1 cellular context compared by ENCODE assay signal in the genomic region with DNA sequence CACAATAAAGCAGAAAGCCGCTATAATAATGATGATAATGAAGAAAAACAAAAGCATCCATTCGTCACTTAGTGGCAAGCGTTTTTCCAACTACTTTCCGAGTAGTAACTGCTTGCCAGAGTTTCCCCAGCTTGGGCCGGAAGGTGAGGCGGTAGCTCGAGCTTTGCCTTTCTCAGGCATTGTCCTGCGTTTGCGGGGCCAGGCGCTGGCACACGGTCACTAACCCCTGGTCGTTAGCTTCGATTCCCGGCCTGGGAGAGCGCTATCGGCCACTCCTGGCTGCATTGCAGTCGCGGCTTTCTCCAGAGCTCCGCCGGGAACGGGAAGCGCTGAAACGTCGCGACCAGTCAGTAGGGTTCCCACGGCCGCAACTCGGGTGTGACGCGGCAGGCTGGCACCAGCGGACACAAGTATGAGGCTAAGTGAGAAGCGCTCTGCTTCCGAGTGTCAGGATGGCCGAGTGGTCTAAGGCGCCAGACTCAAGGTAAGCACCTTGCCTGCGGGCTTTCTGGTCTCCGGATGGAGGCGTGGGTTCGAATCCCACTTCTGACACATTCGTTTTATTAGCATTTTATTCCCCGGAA.
TF ChIP-seq lines count a peak whose summit lies in the region.

No MANE protein-coding gene starts in this region.

TF ChIP-seq in HepG2, 621 proteins besides CTCF, POLR2A, EP300 and RAD21 (continued from another document and continues in another):
- TF ChIP-seq, protein P1, sequence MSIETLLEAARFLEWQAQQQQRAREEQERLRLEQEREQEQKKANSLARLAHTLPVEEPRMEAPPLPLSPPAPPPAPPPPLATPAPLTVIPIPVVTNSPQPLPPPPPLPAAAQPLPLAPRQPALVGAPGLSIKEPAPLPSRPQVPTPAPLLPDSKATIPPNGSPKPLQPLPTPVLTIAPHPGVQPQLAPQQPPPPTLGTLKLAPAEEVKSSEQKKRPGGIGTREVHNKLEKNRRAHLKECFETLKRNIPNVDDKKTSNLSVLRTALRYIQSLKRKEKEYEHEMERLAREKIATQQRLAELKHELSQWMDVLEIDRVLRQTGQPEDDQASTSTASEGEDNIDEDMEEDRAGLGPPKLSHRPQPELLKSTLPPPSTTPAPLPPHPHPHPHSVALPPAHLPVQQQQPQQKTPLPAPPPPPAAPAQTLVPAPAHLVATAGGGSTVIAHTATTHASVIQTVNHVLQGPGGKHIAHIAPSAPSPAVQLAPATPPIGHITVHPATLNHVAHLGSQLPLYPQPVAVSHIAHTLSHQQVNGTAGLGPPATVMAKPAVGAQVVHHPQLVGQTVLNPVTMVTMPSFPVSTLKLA (IDR thresholded peaks at IDR 0.05), result no peak
- TF ChIP-seq ZNF451 (CRISPR knock-in tag; IDR thresholded peaks at IDR 0.05), result peak; percentile 57; the same call in 1 of the 2 replicates
- TF ChIP-seq KDM6A (CRISPR knock-in tag; IDR thresholded peaks at IDR 0.05; ENCODE audit: low read depth), result no peak
- peak; percentile 85 for TF ChIP-seq PHF21A (CRISPR knock-in tag; IDR thresholded peaks at IDR 0.05)
- TF ChIP-seq, protein P2, sequence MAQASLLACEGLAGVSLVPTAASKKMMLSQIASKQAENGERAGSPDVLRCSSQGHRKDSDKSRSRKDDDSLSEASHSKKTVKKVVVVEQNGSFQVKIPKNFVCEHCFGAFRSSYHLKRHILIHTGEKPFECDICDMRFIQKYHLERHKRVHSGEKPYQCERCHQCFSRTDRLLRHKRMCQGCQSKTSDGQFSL (CRISPR knock-in tag; IDR thresholded peaks at IDR 0.05), result no peak
- peak; percentile 76; the same call in 1 of the 2 replicates for TF ChIP-seq ZIK1 (CRISPR knock-in tag; IDR thresholded peaks at IDR 0.05; ENCODE audit: borderline replicate concordance, low read depth)
- TF ChIP-seq, protein P3, sequence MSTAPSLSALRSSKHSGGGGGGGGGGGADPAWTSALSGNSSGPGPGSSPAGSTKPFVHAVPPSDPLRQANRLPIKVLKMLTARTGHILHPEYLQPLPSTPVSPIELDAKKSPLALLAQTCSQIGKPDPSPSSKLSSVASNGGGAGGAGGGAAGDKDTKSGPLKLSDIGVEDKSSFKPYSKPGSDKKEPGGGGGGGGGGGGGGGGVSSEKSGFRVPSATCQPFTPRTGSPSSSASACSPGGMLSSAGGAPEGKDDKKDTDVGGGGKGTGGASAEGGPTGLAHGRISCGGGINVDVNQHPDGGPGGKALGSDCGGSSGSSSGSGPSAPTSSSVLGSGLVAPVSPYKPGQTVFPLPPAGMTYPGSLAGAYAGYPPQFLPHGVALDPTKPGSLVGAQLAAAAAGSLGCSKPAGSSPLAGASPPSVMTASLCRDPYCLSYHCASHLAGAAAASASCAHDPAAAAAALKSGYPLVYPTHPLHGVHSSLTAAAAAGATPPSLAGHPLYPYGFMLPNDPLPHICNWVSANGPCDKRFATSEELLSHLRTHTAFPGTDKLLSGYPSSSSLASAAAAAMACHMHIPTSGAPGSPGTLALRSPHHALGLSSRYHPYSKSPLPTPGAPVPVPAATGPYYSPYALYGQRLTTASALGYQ (CRISPR knock-in tag; IDR thresholded peaks at IDR 0.05), result peak; percentile 42
- TF ChIP-seq THYN1 (CRISPR knock-in tag; IDR thresholded peaks at IDR 0.05; ENCODE audit: borderline replicate concordance, low read depth), result no peak
- TF ChIP-seq ELF1 (CRISPR knock-in tag; IDR thresholded peaks at IDR 0.05), result peak; percentile 77
- no peak for TF ChIP-seq ZNF549 (CRISPR knock-in tag; IDR thresholded peaks at IDR 0.05)
- TF ChIP-seq, protein P4, sequence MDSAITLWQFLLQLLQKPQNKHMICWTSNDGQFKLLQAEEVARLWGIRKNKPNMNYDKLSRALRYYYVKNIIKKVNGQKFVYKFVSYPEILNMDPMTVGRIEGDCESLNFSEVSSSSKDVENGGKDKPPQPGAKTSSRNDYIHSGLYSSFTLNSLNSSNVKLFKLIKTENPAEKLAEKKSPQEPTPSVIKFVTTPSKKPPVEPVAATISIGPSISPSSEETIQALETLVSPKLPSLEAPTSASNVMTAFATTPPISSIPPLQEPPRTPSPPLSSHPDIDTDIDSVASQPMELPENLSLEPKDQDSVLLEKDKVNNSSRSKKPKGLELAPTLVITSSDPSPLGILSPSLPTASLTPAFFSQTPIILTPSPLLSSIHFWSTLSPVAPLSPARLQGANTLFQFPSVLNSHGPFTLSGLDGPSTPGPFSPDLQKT (CRISPR knock-in tag; IDR thresholded peaks at IDR 0.05; ENCODE audit: borderline replicate concordance), result no peak
- TF ChIP-seq, protein P5, sequence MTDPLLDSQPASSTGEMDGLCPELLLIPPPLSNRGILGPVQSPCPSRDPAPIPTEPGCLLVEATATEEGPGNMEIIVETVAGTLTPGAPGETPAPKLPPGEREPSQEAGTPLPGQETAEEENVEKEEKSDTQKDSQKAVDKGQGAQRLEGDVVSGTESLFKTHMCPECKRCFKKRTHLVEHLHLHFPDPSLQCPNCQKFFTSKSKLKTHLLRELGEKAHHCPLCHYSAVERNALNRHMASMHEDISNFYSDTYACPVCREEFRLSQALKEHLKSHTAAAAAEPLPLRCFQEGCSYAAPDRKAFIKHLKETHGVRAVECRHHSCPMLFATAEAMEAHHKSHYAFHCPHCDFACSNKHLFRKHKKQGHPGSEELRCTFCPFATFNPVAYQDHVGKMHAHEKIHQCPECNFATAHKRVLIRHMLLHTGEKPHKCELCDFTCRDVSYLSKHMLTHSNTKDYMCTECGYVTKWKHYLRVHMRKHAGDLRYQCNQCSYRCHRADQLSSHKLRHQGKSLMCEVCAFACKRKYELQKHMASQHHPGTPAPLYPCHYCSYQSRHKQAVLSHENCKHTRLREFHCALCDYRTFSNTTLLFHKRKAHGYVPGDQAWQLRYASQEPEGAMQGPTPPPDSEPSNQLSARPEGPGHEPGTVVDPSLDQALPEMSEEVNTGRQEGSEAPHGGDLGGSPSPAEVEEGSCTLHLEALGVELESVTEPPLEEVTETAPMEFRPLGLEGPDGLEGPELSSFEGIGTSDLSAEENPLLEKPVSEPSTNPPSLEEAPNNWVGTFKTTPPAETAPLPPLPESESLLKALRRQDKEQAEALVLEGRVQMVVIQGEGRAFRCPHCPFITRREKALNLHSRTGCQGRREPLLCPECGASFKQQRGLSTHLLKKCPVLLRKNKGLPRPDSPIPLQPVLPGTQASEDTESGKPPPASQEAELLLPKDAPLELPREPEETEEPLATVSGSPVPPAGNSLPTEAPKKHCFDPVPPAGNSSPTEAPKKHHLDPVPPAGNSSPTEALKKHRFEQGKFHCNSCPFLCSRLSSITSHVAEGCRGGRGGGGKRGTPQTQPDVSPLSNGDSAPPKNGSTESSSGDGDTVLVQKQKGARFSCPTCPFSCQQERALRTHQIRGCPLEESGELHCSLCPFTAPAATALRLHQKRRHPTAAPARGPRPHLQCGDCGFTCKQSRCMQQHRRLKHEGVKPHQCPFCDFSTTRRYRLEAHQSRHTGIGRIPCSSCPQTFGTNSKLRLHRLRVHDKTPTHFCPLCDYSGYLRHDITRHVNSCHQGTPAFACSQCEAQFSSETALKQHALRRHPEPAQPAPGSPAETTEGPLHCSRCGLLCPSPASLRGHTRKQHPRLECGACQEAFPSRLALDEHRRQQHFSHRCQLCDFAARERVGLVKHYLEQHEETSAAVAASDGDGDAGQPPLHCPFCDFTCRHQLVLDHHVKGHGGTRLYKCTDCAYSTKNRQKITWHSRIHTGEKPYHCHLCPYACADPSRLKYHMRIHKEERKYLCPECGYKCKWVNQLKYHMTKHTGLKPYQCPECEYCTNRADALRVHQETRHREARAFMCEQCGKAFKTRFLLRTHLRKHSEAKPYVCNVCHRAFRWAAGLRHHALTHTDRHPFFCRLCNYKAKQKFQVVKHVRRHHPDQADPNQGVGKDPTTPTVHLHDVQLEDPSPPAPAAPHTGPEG (CRISPR knock-in tag; IDR thresholded peaks at IDR 0.05), result no peak
- no peak for TF ChIP-seq BORCS8-MEF2B (CRISPR knock-in tag; IDR thresholded peaks at IDR 0.05)
- TF ChIP-seq MTF1 (CRISPR knock-in tag; IDR thresholded peaks at IDR 0.05), result no peak
- TF ChIP-seq ZNF329 (CRISPR knock-in tag; IDR thresholded peaks at IDR 0.05; ENCODE audit: low read depth), result no peak
- TF ChIP-seq, protein P6, sequence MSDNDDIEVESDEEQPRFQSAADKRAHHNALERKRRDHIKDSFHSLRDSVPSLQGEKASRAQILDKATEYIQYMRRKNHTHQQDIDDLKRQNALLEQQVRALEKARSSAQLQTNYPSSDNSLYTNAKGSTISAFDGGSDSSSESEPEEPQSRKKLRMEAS (IDR thresholded peaks at IDR 0.05), result 0 out of 2 replicates have a peak, but pooled peaks have one; percentile 0
- TF ChIP-seq, protein P7, sequence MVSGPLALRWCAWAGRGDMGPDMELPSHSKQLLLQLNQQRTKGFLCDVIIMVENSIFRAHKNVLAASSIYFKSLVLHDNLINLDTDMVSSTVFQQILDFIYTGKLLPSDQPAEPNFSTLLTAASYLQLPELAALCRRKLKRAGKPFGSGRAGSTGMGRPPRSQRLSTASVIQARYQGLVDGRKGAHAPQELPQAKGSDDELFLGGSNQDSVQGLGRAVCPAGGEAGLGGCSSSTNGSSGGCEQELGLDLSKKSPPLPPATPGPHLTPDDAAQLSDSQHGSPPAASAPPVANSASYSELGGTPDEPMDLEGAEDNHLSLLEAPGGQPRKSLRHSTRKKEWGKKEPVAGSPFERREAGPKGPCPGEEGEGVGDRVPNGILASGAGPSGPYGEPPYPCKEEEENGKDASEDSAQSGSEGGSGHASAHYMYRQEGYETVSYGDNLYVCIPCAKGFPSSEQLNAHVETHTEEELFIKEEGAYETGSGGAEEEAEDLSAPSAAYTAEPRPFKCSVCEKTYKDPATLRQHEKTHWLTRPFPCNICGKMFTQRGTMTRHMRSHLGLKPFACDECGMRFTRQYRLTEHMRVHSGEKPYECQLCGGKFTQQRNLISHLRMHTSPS (CRISPR knock-in tag; IDR thresholded peaks at IDR 0.05; ENCODE audit: low read depth), result peak; percentile 74
- no peak for TF ChIP-seq FOSL2 (CRISPR knock-in tag; IDR thresholded peaks at IDR 0.05)
- 0 out of 2 replicates have a peak, but pooled peaks have one; percentile 74 for TF ChIP-seq ZNF737 (CRISPR knock-in tag; IDR thresholded peaks at IDR 0.05; ENCODE audit: borderline replicate concordance)
- TF ChIP-seq HNF4G (IDR thresholded peaks at IDR 0.05; ENCODE audit: borderline replicate concordance, low read depth, low read length), result no peak
- TF ChIP-seq HNF4G (CRISPR knock-in tag; IDR thresholded peaks at IDR 0.05; ENCODE audit: borderline replicate concordance, low read depth), result peak; percentile 16; the same call in 1 of the 2 replicates
- TF ChIP-seq ZFYVE20 (CRISPR knock-in tag; IDR thresholded peaks at IDR 0.05; ENCODE audit: borderline replicate concordance, low read depth), result no peak
- TF ChIP-seq ZNF724P (CRISPR knock-in tag; IDR thresholded peaks at IDR 0.05; ENCODE audit: borderline replicate concordance), result no peak
- TF ChIP-seq, protein P8, sequence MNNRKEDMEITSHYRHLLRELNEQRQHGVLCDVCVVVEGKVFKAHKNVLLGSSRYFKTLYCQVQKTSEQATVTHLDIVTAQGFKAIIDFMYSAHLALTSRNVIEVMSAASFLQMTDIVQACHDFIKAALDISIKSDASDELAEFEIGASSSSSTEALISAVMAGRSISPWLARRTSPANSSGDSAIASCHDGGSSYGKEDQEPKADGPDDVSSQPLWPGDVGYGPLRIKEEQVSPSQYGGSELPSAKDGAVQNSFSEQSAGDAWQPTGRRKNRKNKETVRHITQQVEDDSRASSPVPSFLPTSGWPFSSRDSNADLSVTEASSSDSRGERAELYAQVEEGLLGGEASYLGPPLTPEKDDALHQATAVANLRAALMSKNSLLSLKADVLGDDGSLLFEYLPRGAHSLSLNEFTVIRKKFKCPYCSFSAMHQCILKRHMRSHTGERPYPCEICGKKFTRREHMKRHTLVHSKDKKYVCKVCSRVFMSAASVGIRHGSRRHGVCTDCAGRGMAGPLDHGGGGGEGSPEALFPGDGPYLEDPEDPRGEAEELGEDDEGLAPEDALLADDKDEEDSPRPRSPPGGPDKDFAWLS (CRISPR knock-in tag; IDR thresholded peaks at IDR 0.05; ENCODE audit: borderline replicate concordance), result no peak
- TF ChIP-seq ZNF563 (CRISPR knock-in tag; IDR thresholded peaks at IDR 0.05), result no peak; the same call in 1 of the 2 replicates
- TF ChIP-seq HCFC1 (IDR thresholded peaks at IDR 0.05; ENCODE audit: low read depth, low read length), result no peak; the same call in 1 of the 2 replicates
- TF ChIP-seq ZNF180 (CRISPR knock-in tag; IDR thresholded peaks at IDR 0.05; ENCODE audit: borderline replicate concordance, low read depth), result no peak
- TF ChIP-seq, protein P9, sequence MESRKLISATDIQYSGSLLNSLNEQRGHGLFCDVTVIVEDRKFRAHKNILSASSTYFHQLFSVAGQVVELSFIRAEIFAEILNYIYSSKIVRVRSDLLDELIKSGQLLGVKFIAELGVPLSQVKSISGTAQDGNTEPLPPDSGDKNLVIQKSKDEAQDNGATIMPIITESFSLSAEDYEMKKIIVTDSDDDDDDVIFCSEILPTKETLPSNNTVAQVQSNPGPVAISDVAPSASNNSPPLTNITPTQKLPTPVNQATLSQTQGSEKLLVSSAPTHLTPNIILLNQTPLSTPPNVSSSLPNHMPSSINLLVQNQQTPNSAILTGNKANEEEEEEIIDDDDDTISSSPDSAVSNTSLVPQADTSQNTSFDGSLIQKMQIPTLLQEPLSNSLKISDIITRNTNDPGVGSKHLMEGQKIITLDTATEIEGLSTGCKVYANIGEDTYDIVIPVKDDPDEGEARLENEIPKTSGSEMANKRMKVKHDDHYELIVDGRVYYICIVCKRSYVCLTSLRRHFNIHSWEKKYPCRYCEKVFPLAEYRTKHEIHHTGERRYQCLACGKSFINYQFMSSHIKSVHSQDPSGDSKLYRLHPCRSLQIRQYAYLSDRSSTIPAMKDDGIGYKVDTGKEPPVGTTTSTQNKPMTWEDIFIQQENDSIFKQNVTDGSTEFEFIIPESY (CRISPR knock-in tag; IDR thresholded peaks at IDR 0.05), result no peak
- TF ChIP-seq ZKSCAN1 (IDR thresholded peaks at IDR 0.05; ENCODE audit: low read length), result no peak; the same call in 1 of the 2 replicates
- TF ChIP-seq ATRX (CRISPR knock-in tag; IDR thresholded peaks at IDR 0.05; ENCODE audit: borderline replicate concordance), result no peak
- TF ChIP-seq RFX1 (IDR thresholded peaks at IDR 0.05), result no peak
- peak; percentile 21; the same call in 1 of the 2 replicates for TF ChIP-seq BCL6 (CRISPR knock-in tag; IDR thresholded peaks at IDR 0.05)
- TF ChIP-seq, protein P10, sequence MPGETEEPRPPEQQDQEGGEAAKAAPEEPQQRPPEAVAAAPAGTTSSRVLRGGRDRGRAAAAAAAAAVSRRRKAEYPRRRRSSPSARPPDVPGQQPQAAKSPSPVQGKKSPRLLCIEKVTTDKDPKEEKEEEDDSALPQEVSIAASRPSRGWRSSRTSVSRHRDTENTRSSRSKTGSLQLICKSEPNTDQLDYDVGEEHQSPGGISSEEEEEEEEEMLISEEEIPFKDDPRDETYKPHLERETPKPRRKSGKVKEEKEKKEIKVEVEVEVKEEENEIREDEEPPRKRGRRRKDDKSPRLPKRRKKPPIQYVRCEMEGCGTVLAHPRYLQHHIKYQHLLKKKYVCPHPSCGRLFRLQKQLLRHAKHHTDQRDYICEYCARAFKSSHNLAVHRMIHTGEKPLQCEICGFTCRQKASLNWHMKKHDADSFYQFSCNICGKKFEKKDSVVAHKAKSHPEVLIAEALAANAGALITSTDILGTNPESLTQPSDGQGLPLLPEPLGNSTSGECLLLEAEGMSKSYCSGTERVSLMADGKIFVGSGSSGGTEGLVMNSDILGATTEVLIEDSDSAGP (CRISPR knock-in tag; IDR thresholded peaks at IDR 0.05; ENCODE audit: borderline replicate concordance), result peak; percentile 92; the same call in 1 of the 2 replicates
- no peak for TF ChIP-seq RXRB (CRISPR knock-in tag; IDR thresholded peaks at IDR 0.05; ENCODE audit: borderline replicate concordance)
- no peak for TF ChIP-seq NFYB (CRISPR knock-in tag; IDR thresholded peaks at IDR 0.05)
- TF ChIP-seq ZNF709 (CRISPR knock-in tag; IDR thresholded peaks at IDR 0.05), result 0 out of 2 replicates have a peak, but pooled peaks have one; percentile 8
- no peak; the same call in 1 of the 2 replicates for TF ChIP-seq ZNF782 (CRISPR knock-in tag; IDR thresholded peaks at IDR 0.05; ENCODE audit: borderline replicate concordance)
